ENCODE assay signal across 11 cellular contexts in the genomic region with DNA sequence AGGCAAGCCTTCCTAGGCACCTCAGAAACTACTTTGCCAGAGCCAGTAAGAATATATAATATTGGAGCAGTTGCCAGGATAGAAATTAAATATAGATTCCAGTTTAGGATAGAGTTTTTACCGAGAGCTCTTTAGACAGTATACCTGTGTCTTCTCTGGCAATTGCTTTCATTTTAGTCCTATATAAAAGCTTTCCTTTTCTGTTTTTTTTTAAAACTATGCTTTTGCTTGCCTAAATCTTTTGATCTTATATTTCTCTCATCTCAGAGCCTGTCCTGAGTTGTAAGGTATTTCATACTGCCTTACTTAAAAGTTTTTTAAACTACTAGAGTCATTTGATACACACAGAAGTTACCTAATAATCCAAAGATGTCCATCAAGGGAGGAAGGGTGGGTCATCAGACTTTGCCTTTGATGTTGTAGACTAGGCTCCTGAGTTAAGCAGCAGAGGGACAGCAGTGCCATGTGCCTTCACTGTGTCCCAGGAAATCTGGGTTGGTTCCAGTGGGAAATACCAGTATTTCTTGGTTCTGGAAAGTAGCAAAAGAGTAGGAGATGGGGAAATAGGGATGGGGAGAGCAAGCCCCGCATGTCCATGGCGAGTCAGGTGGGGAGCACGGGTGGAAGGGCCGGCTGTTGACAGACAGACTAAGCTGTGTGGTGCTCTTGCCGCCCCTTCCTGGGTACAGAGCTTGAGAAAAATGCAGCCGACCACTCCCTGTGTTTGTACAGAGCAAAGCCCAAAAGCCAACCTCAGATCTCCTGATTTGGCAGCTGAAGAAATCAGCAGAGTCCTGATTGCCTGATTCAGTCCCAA. TPM values are rescaled to one million over a fixed set of nuclear protein-coding genes. Genes with fewer than 3 reads are reported as not detected.
A peak's percentile ranks its signal among the peaks of the same experiment; 100 is the strongest.
DNase-seq lines count a peak whose midpoint lies in the region; ATAC-seq and TF ChIP-seq lines count a peak whose summit lies in the region.
"Had no signal": no experiment of that assay in that cellular context is flagged by ENCODE, and none has a peak within 500 bp of the region (broad histone marks: within the 10 kb centered on the region; RNA-seq: fewer than 3 reads in every experiment).

No MANE protein-coding gene starts in this region.

- POLR2A ChIA-PET in AG04450 (lab: Yijun Ruan, JAX) = no interaction called here

- no peak overlapping the region for H3K9ac ChIP-seq in DND-41 (ENCODE audit: low read depth, low read length)

- intact Hi-C loops in prostate gland (cut with DNase I) = no loop called here

- TF ChIP-seq POLR2A in prostate gland (IDR thresholded peaks at IDR 0.05) = no peak

- H3K9me3 ChIP-seq in AG04450 (ENCODE audit: control insufficient read depth, insufficient read depth, low read length) (no peaks in the 10 kb centered on the region), DND-41 (ENCODE audit: insufficient read depth, low read length, severe bottlenecking) (no peaks in the 10 kb centered on the region), osteoblast (ENCODE audit: low read depth, low read length) (no peaks in the 10 kb centered on the region), prostate gland (no peaks in the 10 kb centered on the region)

- peak overlapping the region; percentile 21 for H3K27ac ChIP-seq in AG04450 (ENCODE audit: low read depth, low read length)
- no peak overlapping the region for H3K27ac ChIP-seq in DND-41 (ENCODE audit: low read length)
- peak overlapping the region; percentile 16 for H3K27ac ChIP-seq in angular gyrus (ENCODE audit: low read depth, low read length)
- peak overlapping the region; percentile 68 for H3K27ac ChIP-seq in osteoblast (ENCODE audit: low read depth, low read length)
- H3K27ac ChIP-seq in prostate gland = peak overlapping the region in 1 of 2 donors; percentile 5

- H3K4me3 ChIP-seq in AG04450 (ENCODE audit: low read depth, low read length) (no peak overlapping the region), DND-41 (ENCODE audit: low read depth in 1 of 2, low read length in 2 of 2) (no peak overlapping the region), osteoblast (ENCODE audit: insufficient read depth, low read length) (no peak overlapping the region), prostate gland (no peak overlapping the region)
- H3K4me3 ChIP-seq: smooth muscle cell had no signal

- H3K36me3 ChIP-seq in DND-41 (ENCODE audit: insufficient read depth, low read length) (peaks cover 45% of the 10 kb centered on the region), osteoblast (ENCODE audit: insufficient read depth, low read length) (peaks cover 40% of the 10 kb centered on the region), prostate gland (no peaks in the 10 kb centered on the region)

- H4K20me1 ChIP-seq in DND-41 (ENCODE audit: insufficient read depth, low read length) (no peaks in the 10 kb centered on the region), osteoblast (ENCODE audit: insufficient read depth, low read length) (no peaks in the 10 kb centered on the region)

- H3K27me3 ChIP-seq in AG04450 (ENCODE audit: control insufficient read depth, insufficient read depth, low read length) (no peaks in the 10 kb centered on the region), DND-41 (ENCODE audit: insufficient read depth, low read length, poor library complexity) (no peaks in the 10 kb centered on the region), osteoblast (ENCODE audit: insufficient read depth, low read length) (no peaks in the 10 kb centered on the region), prostate gland (replicated peaks; ENCODE audit: insufficient read depth) (no peaks in the 10 kb centered on the region)

- CTCF ChIA-PET in AG04450 (lab: Charles Lee) = interaction anchor here (0.8 to 7.3 kb wide), 4 partner anchors 17 to 211 kb away, joined by 3 to 57 read pairs (median 4); partner anchors contain the start of gene CBL

- TF ChIP-seq CTCF in AG04450 (IDR thresholded peaks at IDR 0.05; ENCODE audit: low read depth, low read length) (no peak), DND-41 (IDR thresholded peaks at IDR 0.05; ENCODE audit: borderline replicate concordance, extremely low read depth, low read length, poor library complexity, severe bottlenecking) (no peak), osteoblast (IDR thresholded peaks at IDR 0.05; ENCODE audit: extremely low read depth, low read depth, low read length) (no peak), prostate gland (IDR thresholded peaks at IDR 0.05) (no peak)

- H3K79me2 ChIP-seq in DND-41 (ENCODE audit: insufficient read depth, low read length) = no peaks in the 10 kb centered on the region
- H3K79me2 ChIP-seq in osteoblast (ENCODE audit: insufficient read depth, low read length) = no peaks in the 10 kb centered on the region

- H3K4me2 ChIP-seq in DND-41 (ENCODE audit: insufficient read depth, low read length) (no peak overlapping the region), osteoblast (ENCODE audit: insufficient read depth, low read length) (peak overlapping the region; percentile 1)
- H3K4me2 ChIP-seq: smooth muscle cell had no signal

- H2AFZ ChIP-seq in DND-41 (ENCODE audit: low read depth, low read length) (no peak overlapping the region), osteoblast (ENCODE audit: low read length) (peak overlapping the region; percentile 60)

- 0 out of 3 replicates have a peak, but pooled peaks have one; percentile 11 for ATAC-seq in DND-41 (ENCODE audit: insufficient read depth, low read depth)

- WGBS in prostate gland = 79% methylated on average over 7 of the region's 7 CpGs

- DNase-seq in AG04450 (ENCODE audit: low read depth, low spot score) (no peak), DND-41 (no peak), osteoblast (ENCODE audit: insufficient read length, low spot score, missing footprints) (peak; percentile 42), prostate gland (ENCODE audit: low spot score) (no peak), NCI-H82 treated with DMSO at 0.1 percent for 48 hours (lab: John Stamatoyannopoulos, UW; ENCODE audit: unreplicated experiment) (no peak), RKO (ENCODE audit: low spot score) (no peak), occipital lobe (lab: John Stamatoyannopoulos, UW) (no peak)
- DNase-seq: NCI-H2081 treated with DMSO at 0.1 percent for 48 hours had no signal

- H3K4me1 ChIP-seq in DND-41 (ENCODE audit: insufficient read depth, low read length) (no peaks in the 10 kb centered on the region), osteoblast (ENCODE audit: insufficient read depth, low read length) (peaks cover 15% of the 10 kb centered on the region), prostate gland (replicated peaks) (no peaks in the 10 kb centered on the region)

RNA-seq across cellular contexts. Expression of gene MCAM, which starts 11.2 kb away (rescaled TPM):
- polyA plus RNA-seq in AG04450 (2011; rRNA removed) = 41.9 and 53.4 TPM in 2 replicates
- polyA minus RNA-seq in AG04450 (2011; rRNA and poly(A)+ RNA removed) = 33.6 and 38.8 TPM in 2 replicates
- 11.2 and 14.1 TPM in 2 replicates for total RNA-seq in osteoblast
- 100 to 1,000 TPM; 156 to 292 TPM for total RNA-seq in prostate gland
- total RNA-seq in occipital lobe = 10.6 TPM

RNA-seq across cellular contexts. Expression of gene RNF26, which starts 28.6 kb away (rescaled TPM):
- polyA plus RNA-seq in AG04450 (2011; rRNA removed) = 27.1 and 35.3 TPM in 2 replicates
- 38.4 and 59.5 TPM in 2 replicates for polyA minus RNA-seq in AG04450 (2011; rRNA and poly(A)+ RNA removed)
- total RNA-seq in osteoblast (4.0 and 5.0 TPM in 2 replicates), prostate gland (10 to 100 TPM; 17.6 to 34.2 TPM), occipital lobe (1.6 TPM)

RNA-seq across cellular contexts. Expression of gene C1QTNF5, which starts 34.9 kb away (rescaled TPM):
- 8.3 and 10.9 TPM in 2 replicates for polyA plus RNA-seq in AG04450 (2011; rRNA removed)
- 4.3 and 4.9 TPM in 2 replicates for polyA minus RNA-seq in AG04450 (2011; rRNA and poly(A)+ RNA removed)
- total RNA-seq in osteoblast = 35.9 and 41.3 TPM in 2 replicates
- total RNA-seq in prostate gland = 10 to 100 TPM; 15.3 to 20.2 TPM
- total RNA-seq in occipital lobe = 4.2 TPM

RNA-seq across cellular contexts. Expression of gene MFRP, which starts 40.7 kb away (rescaled TPM):
- not detected in 2 replicates for polyA plus RNA-seq in AG04450 (2011; rRNA removed)
- polyA minus RNA-seq in AG04450 (2011; rRNA and poly(A)+ RNA removed) = not detected in 2 replicates
- total RNA-seq in osteoblast (not detected in 2 replicates), prostate gland (not detected), occipital lobe (not detected)
- total RNA-seq: epithelial cell of proximal tubule, smooth muscle cell had no signal
- polyA plus RNA-seq: smooth muscle cell had no signal

Comparison
In these comparisons a context has a peak if more than half of its experiments do, and no peak if none do; other contexts are left out.
1. RNA of gene MCAM, which starts 11.2 kb away (total RNA-seq): 156 to 292 TPM in prostate gland; 11.2 to 14.1 TPM in osteoblast and 10.6 TPM in occipital lobe (single experiment); every median in the first group is over 10 times any median in the second.